7 cellular contexts compared by ENCODE assay signal in genomic region chr10:61173450-61173849, GRCh38.
"Had no signal": no experiment of that assay in that cellular context is flagged by ENCODE, and none has a peak within 500 bp of the region (broad histone marks: within the 10 kb centered on the region; RNA-seq: fewer than 3 reads in every experiment).

No MANE protein-coding gene starts in this region.

- H3K4me3 ChIP-seq: GM23248 had no signal

- H3K27ac ChIP-seq: GM23248, KMS-11 had no signal

- H3K4me3 Mint-ChIP-seq: H9, HFFc6 had no signal

- H3K9me3 Mint-ChIP-seq: HFFc6 had no signal

- H3K27ac Mint-ChIP-seq: H9, HFFc6 had no signal

- DNase-seq: GM23248, H9, HCEC 1CT, HFFc6, IMR-90, KBM-7 had no signal

- H3K9ac ChIP-seq: GM23248, KMS-11 had no signal

- H2AFZ ChIP-seq: GM23248 had no signal

- H3K4me2 ChIP-seq: KMS-11 had no signal
